In genomic region chr16:73713817-73714495, GRCh38 we compare ENCODE assay signal across 8 cellular contexts.
DNase-seq lines count a peak whose midpoint lies in the region; ATAC-seq and TF ChIP-seq lines count a peak whose summit lies in the region.

No MANE protein-coding gene starts in this region.

- 77 to 81% methylated on average over 10 of the region's 10 CpGs for WGBS in upper lobe of left lung, 2 donors

- H3K9me3 ChIP-seq in RWPE2 (ENCODE audit: severe bottlenecking) (no peaks in the 10 kb centered on the region), upper lobe of left lung (no peaks in the 10 kb centered on the region)

- H3K27me3 ChIP-seq in RWPE2 (ENCODE audit: insufficient read depth, poor library complexity, severe bottlenecking) (no peaks in the 10 kb centered on the region), upper lobe of left lung (no peaks in the 10 kb centered on the region)

- TF ChIP-seq POLR2A in upper lobe of left lung (IDR thresholded peaks at IDR 0.05), result no peak

- H3K36me3 ChIP-seq in RWPE2 (ENCODE audit: low read depth) (no peaks in the 10 kb centered on the region), upper lobe of left lung (no peaks in the 10 kb centered on the region)

- H3K27ac ChIP-seq in 22Rv1 (no peak overlapping the region), RWPE2 (ENCODE audit: poor library complexity, severe bottlenecking) (no peak overlapping the region), upper lobe of left lung (no peak overlapping the region)

- H3K4me3 ChIP-seq in RWPE2 (ENCODE audit: severe bottlenecking) (no peak overlapping the region), upper lobe of left lung (no peak overlapping the region)

- 0 out of 3 replicates have a peak, but pooled peaks have one; percentile 27 for ATAC-seq in RWPE2 (ENCODE audit: low read depth)
- ATAC-seq in HG03469 (IDR thresholded peaks at IDR 0.05; ENCODE audit: unreplicated experiment), result no peak
- ATAC-seq in upper lobe of left lung (ENCODE audit: low FRiP score in 2 of 2), result no peak
- no peak for ATAC-seq in HG02840 (IDR thresholded peaks at IDR 0.05; ENCODE audit: low FRiP score, unreplicated experiment)
- no peak for ATAC-seq in HG03135 (IDR thresholded peaks at IDR 0.05; ENCODE audit: unreplicated experiment)

- no peak for TF ChIP-seq EP300 in upper lobe of left lung (IDR thresholded peaks at IDR 0.05)

- peak; percentile 70 for TF ChIP-seq CTCF in 22Rv1 (IDR thresholded peaks at IDR 0.05)
- TF ChIP-seq CTCF in GM12873 (IDR thresholded peaks at IDR 0.05; ENCODE audit: insufficient read depth, low read depth, low read length, missing control alignments), result peak; percentile 39
- peak; percentile 49 for TF ChIP-seq CTCF in RWPE2 (IDR thresholded peaks at IDR 0.05; ENCODE audit: poor library complexity, severe bottlenecking)
- peak in 3 of 6 experiments; percentile 12 to 33 (median 23) for TF ChIP-seq CTCF in upper lobe of left lung (IDR thresholded peaks at IDR 0.05)

- no peaks in the 10 kb centered on the region for H3K4me1 ChIP-seq in RWPE2 (ENCODE audit: insufficient read depth, poor library complexity, severe bottlenecking)
- peaks cover 0 to 5% (median 0%) of the 10 kb centered on the region in 4 donors for H3K4me1 ChIP-seq in upper lobe of left lung

- DNase-seq in RWPE2 (ENCODE audit: low spot score) (no peak), iPS-NIHi11 (ENCODE audit: low spot score) (peak; percentile 58), upper lobe of left lung (no peak)
